In the genomic region with DNA sequence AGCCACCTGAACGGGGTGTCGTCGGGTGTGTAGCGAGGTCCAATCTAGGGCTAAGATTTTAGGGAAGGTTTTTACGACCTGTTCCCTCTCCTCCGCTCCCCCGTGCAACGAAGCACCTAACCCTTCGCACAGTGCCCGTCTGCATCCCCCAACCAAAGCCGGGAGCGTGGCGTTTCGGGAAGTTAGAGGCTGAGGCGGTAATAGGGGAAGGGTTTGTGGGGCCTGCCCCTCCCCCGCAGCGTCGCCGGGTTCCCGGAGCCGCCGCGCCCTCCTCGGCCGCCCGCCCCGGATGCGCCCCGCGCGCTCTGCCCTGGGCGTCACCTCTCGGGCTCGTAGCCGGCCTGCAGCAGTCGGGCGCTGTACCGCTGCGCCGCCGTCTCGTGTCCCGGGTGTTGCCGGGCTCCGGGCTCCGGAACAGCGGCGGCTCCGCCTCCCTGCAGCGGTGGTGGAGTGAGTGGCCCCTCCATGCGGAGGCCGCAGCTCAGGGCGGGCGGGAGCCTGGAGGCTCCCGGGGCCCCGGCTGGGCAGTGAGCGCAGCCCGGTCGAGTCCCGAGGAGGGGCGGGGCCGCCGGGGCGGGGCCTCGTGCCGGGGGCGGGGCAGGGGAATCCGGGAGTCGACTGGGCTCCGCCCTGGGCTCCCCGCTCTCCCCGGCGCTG, we compare ENCODE assay signal across 8 cellular contexts. TPM values are rescaled to one million over a fixed set of nuclear protein-coding genes. Genes with fewer than 3 reads are reported as not detected.
A peak's percentile ranks its signal among the peaks of the same experiment; 100 is the strongest.
DNase-seq lines count a peak whose midpoint lies in the region; ATAC-seq, FAIRE-seq and TF ChIP-seq lines count a peak whose summit lies in the region.

Gene IMPDH1, minus strand, starts transcription at position 548 of the 657 bp plus-strand sequence. Its CDS starts 81 bp downstream, at position 467.

- peaks cover 32% of the 10 kb centered on the region for H3K4me1 ChIP-seq in A549
- peaks cover 0 to 4% (median 0%) of the 10 kb centered on the region in 4 donors for H3K4me1 ChIP-seq in right lobe of liver

- no peak for TF ChIP-seq CTCF in A549 (IDR thresholded peaks at IDR 0.05)
- TF ChIP-seq CTCF in right lobe of liver (IDR thresholded peaks at IDR 0.05), result no peak

- H3K4me2 ChIP-seq in A549, result peak within 1 kb of the TSS; percentile 98

- H3K27me3 ChIP-seq in right lobe of liver, result no peaks in the 10 kb centered on the region

- intact Hi-C loops in right lobe of liver (cut with DNase I), result no loop called here

- no peaks in the 10 kb centered on the region; the same call in 2 of the 3 replicates for H3K9me3 ChIP-seq in A549
- no peaks in the 10 kb centered on the region for H3K9me3 ChIP-seq in right lobe of liver

- no peaks in the 10 kb centered on the region for H3K36me3 ChIP-seq in right lobe of liver

- TF ChIP-seq EP300 in A549 (IDR thresholded peaks at IDR 0.05), result no peak

- H3K4me3 ChIP-seq in A549, result peak within 1 kb of the TSS; percentile 69
- H3K4me3 ChIP-seq in right lobe of liver, result peak within 1 kb of the TSS; percentile 55 to 65 (median 60)

- TF ChIP-seq RAD21 in A549 (conservative IDR thresholded peaks at IDR 0.05 in 1 of 2, IDR thresholded peaks at IDR 0.05 in 1 of 2), result no peak

- DNase-seq in A549 (ENCODE audit: low read depth in 1 of 2, low spot score in 1 of 2) (peak; percentile 74 to 93), NCI-H226 (peak; percentile 49), dermis blood vessel endothelial cell (peak; percentile 65), right lobe of liver (peak; percentile 89 to 92 (median 89))
- DNase-seq in activated CD4-positive, alpha-beta T cell treated with anti-CD3 and anti-CD28 coated beads for 48 hours, result peak; percentile 89
- peak; percentile 84 for DNase-seq in stimulated activated CD4-positive, alpha-beta T cell treated with anti-CD3 and anti-CD28 coated beads, Interleukin-4, amount 100 ng/mL, for 24 hours

- TF ChIP-seq POLR2A in A549 (IDR thresholded peaks at IDR 0.05; ENCODE audit: low read length) (peak; percentile 83), right lobe of liver (IDR thresholded peaks at IDR 0.05) (peak; percentile 67)

- POLR2A ChIA-PET in A549 (lab: Yijun Ruan, JAX), result interaction anchor here (1.1 to 1.4 kb wide), 6 partner anchors 9 to 65 kb away, joined by 3 to 7 read pairs (median 4); partner anchors contain the start of genes HILPDA and RBM28

- CTCF ChIA-PET in A549 (lab: Yijun Ruan, JAX), result interaction anchor here (0.8 to 27.7 kb wide), 10 partner anchors 10 to 62 kb away, joined by 4 to 695 read pairs (median 8); no protein-coding TSS in a partner anchor

- peak; percentile 76 to 91 for ATAC-seq in A549
- peak; percentile 38 for ATAC-seq in GM18499 (IDR thresholded peaks at IDR 0.05; ENCODE audit: insufficient read depth, unreplicated experiment)
- peak; percentile 85 for ATAC-seq in HG02885 (IDR thresholded peaks at IDR 0.05; ENCODE audit: poor library complexity, unreplicated experiment)
- peak; percentile 93 to 96 (median 95) for ATAC-seq in right lobe of liver

- WGBS in A549 (ENCODE audit: missing lambda C conversion rate), result 3% methylated on average over 14 of the region's 73 CpGs
- 5% methylated on average over 4 of the region's 73 CpGs for WGBS in right lobe of liver (ENCODE audit: insufficient coverage, low coverage, low lambda C conversion rate, missing lambda C conversion rate)

- H3K27ac ChIP-seq in A549 (peak within 1 kb of the TSS; percentile 84 to 94), right lobe of liver (peak within 1 kb of the TSS; percentile 55 to 70 (median 67))

- FAIRE-seq in A549 (lab: Jason Lieb, UNC), result no peak

TF ChIP-seq in A549, 52 proteins besides CTCF, POLR2A, EP300 and RAD21:
- no peak for TF ChIP-seq KDM5A (IDR thresholded peaks at IDR 0.05)
- TF ChIP-seq HEYL (CRISPR knock-in tag; IDR thresholded peaks at IDR 0.05), result no peak
- TF ChIP-seq PHF8 (IDR thresholded peaks at IDR 0.05; ENCODE audit: borderline replicate concordance, low read depth), result peak; percentile 68; the same call in 1 of the 2 replicates
- peak; percentile 77; the same call in 2 of the 3 replicates for TF ChIP-seq BCL3 (IDR thresholded peaks at IDR 0.05)
- TF ChIP-seq HOXB5 (CRISPR knock-in tag; IDR thresholded peaks at IDR 0.05), result no peak
- TF ChIP-seq FOSL2 (IDR thresholded peaks at IDR 0.05), result no peak
- no peak for TF ChIP-seq FOSL2 (CRISPR knock-in tag; IDR thresholded peaks at IDR 0.05)
- TF ChIP-seq HOXA7 (CRISPR knock-in tag; IDR thresholded peaks at IDR 0.05), result no peak
- TF ChIP-seq ATOH8 (CRISPR knock-in tag; IDR thresholded peaks at IDR 0.05; ENCODE audit: low read depth), result no peak
- TF ChIP-seq CEBPB (IDR thresholded peaks at IDR 0.05), result no peak
- no peak for TF ChIP-seq ZC3H11A (IDR thresholded peaks at IDR 0.05)
- no peak for TF ChIP-seq HOXB13 (CRISPR knock-in tag; IDR thresholded peaks at IDR 0.05; ENCODE audit: low read depth)
- TF ChIP-seq JUN (IDR thresholded peaks at IDR 0.05), result peak; percentile 44 to 84; a peak in 4 of 5 replicates
- no peak for TF ChIP-seq EHMT2 (IDR thresholded peaks at IDR 0.05; ENCODE audit: low read depth)
- no peak for TF ChIP-seq BHLHE40 (IDR thresholded peaks at IDR 0.05; ENCODE audit: low read depth, low read length)

RNA-seq across cellular contexts. Expression of gene IMPDH1, which starts in this region (rescaled TPM):
- polyA plus RNA-seq in A549 (2011; rRNA removed) (55.4 and 83.3 TPM in 2 replicates), A549 (2017; fragmentation: RNase III; extraction: RNeasy Plus Mini Kit Qiagen cat#74134 plus additional on column Dnase treatment) (65.1 to 66.9 TPM (median 65.4 TPM) in 3 replicates)
- polyA plus RNA-seq in A549 (2012; cell fraction: cytosol; rRNA removed), result 79.8 and 101 TPM in 2 replicates
- polyA plus RNA-seq in A549 (2012; cell fraction: nucleus; rRNA removed), result 150 and 163 TPM in 2 replicates
- 127 and 130 TPM in 2 replicates for polyA minus RNA-seq in A549 (2011; rRNA and poly(A)+ RNA removed)
- total RNA-seq in dermis blood vessel endothelial cell (59.6 and 107 TPM in 2 replicates), right lobe of liver (1 to 10 TPM; 3.0 to 9.8 (median 5.5) TPM)

Comparison
In these comparisons a context has a peak if more than half of its experiments do, and no peak if none do; other contexts are left out.
1. Peak in every context shown above with its lines: DNase-seq, ATAC-seq, H3K4me3 ChIP-seq and H3K27ac ChIP-seq.
2. ATAC-seq: peak in every context shown above with its lines; median percentile 95 in right lobe of liver; 85 in HG02885; 84 in A549; 38 in GM18499.